Comparison of ENCODE assay signal across 1 cellular context in the genomic region with DNA sequence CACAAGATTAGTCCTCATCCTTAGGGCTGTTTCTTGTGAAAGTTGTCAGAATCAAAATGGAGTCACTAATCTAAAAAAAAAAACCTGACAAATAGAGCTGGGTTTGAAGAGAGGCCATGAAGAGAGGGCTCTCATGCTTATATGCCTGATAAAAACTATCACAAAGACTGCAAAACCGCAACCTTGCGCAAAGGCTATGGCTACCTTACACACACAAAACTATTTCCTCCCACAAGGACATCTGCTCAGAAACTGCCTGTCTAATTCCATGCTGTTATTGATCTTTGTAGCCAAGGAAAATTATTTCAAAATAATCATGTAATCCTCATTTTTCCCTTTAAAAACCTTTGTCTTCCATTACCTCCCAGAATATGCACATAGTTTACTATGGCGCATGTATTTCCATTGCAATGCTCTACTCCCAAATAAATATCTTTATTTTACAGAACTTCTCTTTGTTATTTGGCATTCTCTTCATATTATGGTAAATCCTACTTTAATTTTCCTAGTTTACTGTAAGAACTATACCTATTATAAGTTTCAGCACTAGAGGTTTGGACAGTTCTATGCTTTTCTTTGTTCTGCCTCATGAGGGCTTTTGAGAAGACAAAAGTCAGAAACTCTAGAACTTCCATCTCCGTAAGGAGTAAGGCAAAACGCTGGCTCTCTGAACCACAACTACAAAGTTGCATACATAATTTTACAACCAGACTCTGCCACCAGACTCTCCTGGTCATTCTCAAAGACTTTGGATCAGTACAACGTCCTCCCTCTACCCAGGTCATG.
TF ChIP-seq lines count a peak whose summit lies in the region.

No MANE protein-coding gene starts in this region.

TF ChIP-seq in H1, 55 proteins besides CTCF, POLR2A, EP300 and RAD21:
- TF ChIP-seq EZH2 (IDR thresholded peaks at IDR 0.05; ENCODE audit: low read depth, low read length, severe bottlenecking) (no peak), SP2 (IDR thresholded peaks at IDR 0.05; ENCODE audit: low read length) (no peak), FOSL1 (IDR thresholded peaks at IDR 0.05; ENCODE audit: insufficient read depth, low read depth, low read length) (no peak), JUN (IDR thresholded peaks at IDR 0.05; ENCODE audit: low read depth, low read length) (no peak), KDM5A (IDR thresholded peaks at IDR 0.05; ENCODE audit: low read length) (no peak), NRF1 (IDR thresholded peaks at IDR 0.05; ENCODE audit: low read depth, low read length) (no peak)
